Comparison of ENCODE assay signal across 10 cellular contexts in genomic region chr10:119252051-119252465, GRCh38. TPM values are rescaled to one million over a fixed set of nuclear protein-coding genes. Genes with fewer than 3 reads are reported as not detected.
DNase-seq lines count a peak whose midpoint lies in the region; ATAC-seq, FAIRE-seq and TF ChIP-seq lines count a peak whose summit lies in the region.
"Had no signal": no experiment of that assay in that cellular context is flagged by ENCODE, and none has a peak within 500 bp of the region (broad histone marks: within the 10 kb centered on the region; RNA-seq: fewer than 3 reads in every experiment).

No MANE protein-coding gene starts in this region.

- peaks cover 26 to 41% (median 26%) of the 10 kb centered on the region in 3 donors for H3K4me1 Mint-ChIP-seq in IgD-negative memory B cell
- H3K4me1 Mint-ChIP-seq in CD4-positive, alpha-beta memory T cell: peaks cover 0 to 26% (median 11%) of the 10 kb centered on the region in 4 donors
- peaks cover 16 to 27% of the 10 kb centered on the region in 2 donors for H3K4me1 Mint-ChIP-seq in immature natural killer cell

- intact Hi-C loops in thyroid gland (cut with DNase I): no loop called here
- intact Hi-C loops in CD4-positive, alpha-beta memory T cell (cut with micrococcal nuclease): no loop called here

- TF ChIP-seq EP300 in H1 (IDR thresholded peaks at IDR 0.05; ENCODE audit: borderline replicate concordance in 1 of 2, low read depth in 2 of 2, low read length in 2 of 2): no peak

- H3K27ac Mint-ChIP-seq in IgD-negative memory B cell (peak overlapping the region in 2 of 3 donors; percentile 47 to 68), immature natural killer cell (peak overlapping the region in 3 of 6 donors; percentile 64 to 71 (median 67))
- H3K27ac Mint-ChIP-seq in CD4-positive, alpha-beta memory T cell: peak overlapping the region in 3 of 7 donors; percentile 42 to 59 (median 55)
- H3K27ac Mint-ChIP-seq: activated CD8-positive, alpha-beta memory T cell treated with anti-CD3 and anti-CD28 coated beads, Interleukin-2, amount 10 ng/mL, durations not matched to agents 7 days and 5 days had no signal

- H3K36me3 ChIP-seq in H1 (ENCODE audit: control insufficient read depth in 2 of 4, insufficient read depth in 4 of 4, low read length in 3 of 4) (no peaks in the 10 kb centered on the region), lung (ENCODE audit: control insufficient read depth in 2 of 2, insufficient read depth in 2 of 2, low read length in 2 of 2) (peaks cover 0 to 3% of the 10 kb centered on the region in 2 donors), thyroid gland (no peaks in the 10 kb centered on the region)
- H3K36me3 ChIP-seq in CD4-positive, alpha-beta memory T cell (ENCODE audit: insufficient read depth, low read length): no peaks in the 10 kb centered on the region

- H3K18ac ChIP-seq in H1 (ENCODE audit: extremely low read depth, low read length): no peak overlapping the region

- H2AFZ ChIP-seq in H1 (ENCODE audit: low read length): no peak overlapping the region

- H3K9me3 ChIP-seq in H1 (ENCODE audit: insufficient read depth in 2 of 2, low read depth in 1 of 2, low read length in 1 of 2) (no peaks in the 10 kb centered on the region), lung (ENCODE audit: control insufficient read depth in 2 of 2, insufficient read depth in 1 of 2, low read length in 1 of 2) (no peaks in the 10 kb centered on the region), thyroid gland (no peaks in the 10 kb centered on the region)
- no peaks in the 10 kb centered on the region for H3K9me3 ChIP-seq in CD4-positive, alpha-beta memory T cell (ENCODE audit: control insufficient read depth in 1 of 2, low read length in 2 of 2)

- H3K4me2 ChIP-seq in H1 (ENCODE audit: insufficient read depth in 1 of 2, low read depth in 2 of 2, low read length in 2 of 2): no peak overlapping the region

- H3K79me1 ChIP-seq in H1 (ENCODE audit: low read depth, low read length): no peaks in the 10 kb centered on the region

- H2BK15ac ChIP-seq in H1 (ENCODE audit: low read length): 0 out of 2 replicates have a peak overlapping the region, but pooled peaks have one; percentile 1

- H3K4ac ChIP-seq in H1 (replicated peaks; ENCODE audit: insufficient read length, low read depth, low read length): no peak overlapping the region

- no peak overlapping the region for H3K9ac ChIP-seq in H1 (replicated peaks in 1 of 4; ENCODE audit: extremely low read depth in 1 of 4, low read depth in 3 of 4, low read length in 3 of 4)

- TF ChIP-seq CTCF in H1 (IDR thresholded peaks at IDR 0.05; ENCODE audit: control extremely low read depth in 1 of 3, insufficient read depth in 1 of 3, low read depth in 1 of 3, low read length in 3 of 3) (0 out of 4 replicates have a peak, but pooled peaks of 1 of the 3 experiments have one; percentile 1), lung (IDR thresholded peaks at IDR 0.05; ENCODE audit: control extremely low read depth, extremely low read depth) (no peak), thyroid gland (IDR thresholded peaks at IDR 0.05) (no peak)

- no peak for TF ChIP-seq RAD21 in H1 (IDR thresholded peaks at IDR 0.05 in 1 of 2, conservative IDR thresholded peaks at IDR 0.05 in 1 of 2; ENCODE audit: low read depth in 2 of 2, low read length in 2 of 2)

- no peak overlapping the region; the same call in 1 of the 2 replicates for H2BK12ac ChIP-seq in H1 (ENCODE audit: low read depth, low read length)

- no peaks in the 10 kb centered on the region for H3K79me2 ChIP-seq in H1 (ENCODE audit: control insufficient read depth in 1 of 2, insufficient read depth in 2 of 2, low read length in 2 of 2)

- H3K56ac ChIP-seq in H1 (replicated peaks; ENCODE audit: insufficient read length, low read depth, low read length): no peak overlapping the region

- H3K23me2 ChIP-seq in H1 (ENCODE audit: low read depth, low read length): no peaks in the 10 kb centered on the region

- H3K27me3 Mint-ChIP-seq in IgD-negative memory B cell (no peaks in the 10 kb centered on the region), immature natural killer cell (ENCODE audit: low read depth in 3 of 3) (peaks cover 0 to 2% (median 0%) of the 10 kb centered on the region in 3 donors)
- no peaks in the 10 kb centered on the region for H3K27me3 Mint-ChIP-seq in CD4-positive, alpha-beta memory T cell
- H3K27me3 Mint-ChIP-seq: activated CD8-positive, alpha-beta memory T cell treated with anti-CD3 and anti-CD28 coated beads, Interleukin-2, amount 10 ng/mL, durations not matched to agents 7 days and 5 days had no signal

- H3K27ac ChIP-seq in H1 (ENCODE audit: low read depth, low read length): no peak overlapping the region
- peak overlapping the region; percentile 48 to 75 for H3K27ac ChIP-seq in lung (ENCODE audit: low read depth in 1 of 2, low read length in 1 of 2)
- peak overlapping the region in 2 of 3 donors; percentile 35 to 61 for H3K27ac ChIP-seq in thyroid gland
- H3K27ac ChIP-seq in CD4-positive, alpha-beta memory T cell (ENCODE audit: low read depth, low read length): no peak overlapping the region

- no peaks in the 10 kb centered on the region for H3K9me3 Mint-ChIP-seq in IgD-negative memory B cell
- H3K9me3 Mint-ChIP-seq in CD4-positive, alpha-beta memory T cell: no peaks in the 10 kb centered on the region
- H3K9me3 Mint-ChIP-seq in immature natural killer cell: no peaks in the 10 kb centered on the region

- no peak overlapping the region for H3K14ac ChIP-seq in H1 (ENCODE audit: insufficient read length)

- no peak overlapping the region for H2BK20ac ChIP-seq in H1 (ENCODE audit: low read length)

- H3K4me1 ChIP-seq in H1 (replicated peaks in 1 of 4; ENCODE audit: control insufficient read depth in 3 of 4, insufficient read depth in 4 of 4, low read length in 3 of 4) (peaks cover 0 to 6% (median 2%) of the 10 kb centered on the region in 4 experiments; a peak in 3 of 7 replicates), lung (ENCODE audit: control insufficient read depth in 2 of 2, insufficient read depth in 2 of 2, low read length in 2 of 2) (peaks cover 36 to 40% of the 10 kb centered on the region in 2 donors), thyroid gland (peaks cover 18 to 49% of the 10 kb centered on the region in 2 donors)
- H3K4me1 ChIP-seq in CD4-positive, alpha-beta memory T cell (ENCODE audit: insufficient read depth, low read length): no peaks in the 10 kb centered on the region

- H3K4me3 Mint-ChIP-seq in IgD-negative memory B cell (peak overlapping the region in 2 of 4 donors; percentile 31 to 63), immature natural killer cell (no peak overlapping the region)
- H3K4me3 Mint-ChIP-seq in CD4-positive, alpha-beta memory T cell: no peak overlapping the region
- H3K4me3 Mint-ChIP-seq: activated CD8-positive, alpha-beta memory T cell treated with anti-CD3 and anti-CD28 coated beads, Interleukin-2, amount 10 ng/mL, durations not matched to agents 7 days and 5 days had no signal

- DNase-seq in H1 (ENCODE audit: low read depth in 1 of 2, low spot score in 2 of 2): no peak
- DNase-seq in lung (ENCODE audit: low spot score): no peak
- no peak for DNase-seq in thyroid gland
- no peak for DNase-seq in CD4-positive, alpha-beta memory T cell
- no peak for DNase-seq in immature natural killer cell
- DNase-seq in NCI-H1417 (lab: John Stamatoyannopoulos, UW): no peak
- DNase-seq in stimulated activated naive CD4-positive, alpha-beta T cell (lab: John Stamatoyannopoulos, UW): no peak
- DNase-seq: activated CD8-positive, alpha-beta memory T cell treated with anti-CD3 and anti-CD28 coated beads, Interleukin-2, amount 10 ng/mL, durations not matched to agents 7 days and 5 days; T-helper 1 cell had no signal

- POLR2A ChIA-PET in H1 (lab: Charles Lee; ENCODE audit: partially characterized antibody): no interaction called here
- POLR2A ChIA-PET in CD4-positive, alpha-beta memory T cell (lab: Charles Lee; ENCODE audit: partially characterized antibody): no interaction called here

- no peak overlapping the region for H2BK120ac ChIP-seq in H1 (replicated peaks; ENCODE audit: low read depth, low read length)

- WGBS in H1 (ENCODE audit: extremely low coverage in 1 of 2, insufficient coverage in 1 of 2, insufficient read length in 1 of 2, insufficient replicate concordance in 2 of 2, low coverage in 1 of 2, low lambda C conversion rate in 2 of 2, missing lambda C conversion rate in 1 of 2), 2 experiments: 96% methylated on average over 8 of the region's 8 CpGs; no CpG with 5 or more reads in 1 of the 2 experiments
- 53 to 85% methylated on average over 8 of the region's 8 CpGs for WGBS in lung, 2 donors
- WGBS in thyroid gland, 2 donors: 90 to 91% methylated on average over 6 of the region's 8 CpGs

- H4K5ac ChIP-seq in H1 (ENCODE audit: insufficient read length, low read depth, low read length): no peak overlapping the region

- FAIRE-seq in H1 (lab: Jason Lieb, UNC): no peak

- H2BK5ac ChIP-seq in H1 (ENCODE audit: low read depth, low read length): no peak overlapping the region

- no peak overlapping the region for H4K91ac ChIP-seq in H1 (replicated peaks; ENCODE audit: insufficient read length, low read length)

- no peak overlapping the region for H3K4me3 ChIP-seq in H1 (ENCODE audit: extremely low read depth in 1 of 4, insufficient read depth in 2 of 4, low read depth in 3 of 4, low read length in 4 of 4)
- no peak overlapping the region for H3K4me3 ChIP-seq in lung
- no peak overlapping the region for H3K4me3 ChIP-seq in thyroid gland (replicated peaks in 1 of 3)
- no peak overlapping the region for H3K4me3 ChIP-seq in CD4-positive, alpha-beta memory T cell (ENCODE audit: low read length in 2 of 2)

- H3K27me3 ChIP-seq in H1 (replicated peaks in 1 of 4; ENCODE audit: control insufficient read depth in 3 of 4, extremely low read depth in 1 of 4, insufficient read depth in 3 of 4, low read length in 3 of 4): peaks cover 0 to 9% (median 6%) of the 10 kb centered on the region in 4 experiments; a peak in 4 of 7 replicates
- no peaks in the 10 kb centered on the region for H3K27me3 ChIP-seq in lung (ENCODE audit: control insufficient read depth, insufficient read depth)
- H3K27me3 ChIP-seq in thyroid gland: no peaks in the 10 kb centered on the region
- H3K27me3 ChIP-seq in CD4-positive, alpha-beta memory T cell (ENCODE audit: insufficient read depth, low read length): no peaks in the 10 kb centered on the region

- H3K36me3 Mint-ChIP-seq in IgD-negative memory B cell (peaks cover 11% of the 10 kb centered on the region), immature natural killer cell (peaks cover 0 to 3% (median 0%) of the 10 kb centered on the region in 3 donors)
- H3K36me3 Mint-ChIP-seq in CD4-positive, alpha-beta memory T cell: peaks cover 4 to 6% of the 10 kb centered on the region in 2 donors
- H3K36me3 Mint-ChIP-seq: activated CD8-positive, alpha-beta memory T cell treated with anti-CD3 and anti-CD28 coated beads, Interleukin-2, amount 10 ng/mL, durations not matched to agents 7 days and 5 days had no signal

- ATAC-seq in lung (ENCODE audit: insufficient read depth, low FRiP score): no peak
- ATAC-seq: activated CD8-positive, alpha-beta memory T cell treated with anti-CD3 and anti-CD28 coated beads, Interleukin-2, amount 10 ng/mL, durations not matched to agents 7 days and 5 days had no signal

- H3K23ac ChIP-seq in H1 (ENCODE audit: insufficient read length): no peak overlapping the region

- no peak overlapping the region for H4K8ac ChIP-seq in H1 (ENCODE audit: extremely low read depth, insufficient read depth, low read length)

- no peak for TF ChIP-seq POLR2A in H1 (IDR thresholded peaks at IDR 0.05; ENCODE audit: control extremely low read depth in 1 of 2, low read depth in 2 of 2, low read length in 2 of 2)
- TF ChIP-seq POLR2A in thyroid gland (IDR thresholded peaks at IDR 0.05): no peak

- CTCF ChIA-PET in H1 (lab: Charles Lee; ENCODE audit: partially characterized antibody): interaction anchor here (0.6 to 1.7 kb wide), 8 partner anchors 10 to 100 kb away, joined by 3 to 5 read pairs (median 3); no protein-coding TSS in a partner anchor
- CTCF ChIA-PET in CD4-positive, alpha-beta memory T cell (lab: Charles Lee; ENCODE audit: partially characterized antibody): interaction anchor here (1.2 kb wide), 1 partner anchor 42 kb away, joined by 3 read pairs; no protein-coding TSS in a partner anchor

- H4K20me1 ChIP-seq in H1 (replicated peaks in 1 of 2; ENCODE audit: control insufficient read depth in 1 of 2, insufficient read depth in 2 of 2, low read length in 2 of 2): peaks cover 0 to 5% of the 10 kb centered on the region in 2 experiments

- no peak overlapping the region for H2AK5ac ChIP-seq in H1 (ENCODE audit: low read depth, low read length)

RNA-seq across cellular contexts. Expression of gene GRK5, which starts 44.7 kb away (rescaled TPM):
- 18.1 TPM for polyA plus RNA-seq in IgD-negative memory B cell
- total RNA-seq in H1 (2021; fragmentation: NEBNext Ultra II Directional; extraction: Animal tissue kit (Norgen Biotek cat#: 25700)): 2.4 and 2.5 TPM in 2 replicates
- polyA plus RNA-seq in H1 (2011; rRNA removed): 0.54 and 0.88 TPM in 2 replicates
- 1.2 TPM for polyA plus RNA-seq in H1 (2011; cell fraction: cytosol; rRNA removed)
- polyA plus RNA-seq in H1 (2011; cell fraction: nucleus; rRNA removed): 1.1 TPM
- 1.2 to 1.5 TPM (median 1.3 TPM) in 4 replicates for polyA plus RNA-seq in H1 (2012, experiment 1 of 2)
- polyA plus RNA-seq in H1 (2012, experiment 2 of 2): 0.56 TPM
- 0.83 TPM for polyA plus RNA-seq in H1 (2013, experiment 1 of 2)
- polyA plus RNA-seq in H1 (2013, experiment 2 of 2): 0.88 TPM
- polyA minus RNA-seq in H1 (2011; rRNA and poly(A)+ RNA removed): 0.85 and 1.1 TPM in 2 replicates
- 0.66 TPM for polyA minus RNA-seq in H1 (2011; cell fraction: cytosol; rRNA and poly(A)+ RNA removed)
- 0.70 TPM for polyA minus RNA-seq in H1 (2011; cell fraction: nucleus; rRNA and poly(A)+ RNA removed)
- total RNA-seq in lung: 10 to 100 TPM; 42.7 to 43.1 TPM
- polyA plus RNA-seq in lung: 10 to 100 TPM; 18.5 to 37.9 TPM
- 10 to 100 TPM in 3 of 4 donors, 1 to 10 TPM in 1; 9.2 to 27.3 (median 15.0) TPM for total RNA-seq in thyroid gland
- 10 to 100 TPM; 26.7 to 27.9 TPM for total RNA-seq in CD4-positive, alpha-beta memory T cell
- 10 to 100 TPM in 1 of 2 donors, 1 to 10 TPM in 1; 7.6 to 10.6 TPM for polyA plus RNA-seq in CD4-positive, alpha-beta memory T cell
- polyA plus RNA-seq in immature natural killer cell: 10 to 100 TPM in 1 of 3 donors, 1 to 10 TPM in 2; 2.1 to 12.4 (median 3.3) TPM

Comparison
In these comparisons a context has a peak if more than half of its experiments do, and no peak if none do; other contexts are left out.
1. H3K27ac ChIP-seq: peak in lung (2 of 2) and thyroid gland (2 of 3); none in H1 (single experiment) and CD4-positive, alpha-beta memory T cell (single experiment).